Comparison of ENCODE assay signal across 8 cellular contexts in genomic region chr11:65476632-65477270, GRCh38. TPM values are rescaled to one million over a fixed set of nuclear protein-coding genes. Genes with fewer than 3 reads are reported as not detected.
DNase-seq lines count a peak whose midpoint lies in the region; ATAC-seq, FAIRE-seq and TF ChIP-seq lines count a peak whose summit lies in the region.

No MANE protein-coding gene starts in this region.

- H3K27ac ChIP-seq in KMS-11 (peak overlapping the region; percentile 92), body of pancreas (peak overlapping the region; percentile 99 to 100 (median 99)), HepG2 (ENCODE audit: extremely low read length, insufficient read depth, low read length) (peak overlapping the region; percentile 95), testis (peak overlapping the region; percentile 95 to 97)

- no peaks in the 10 kb centered on the region for H3K36me3 ChIP-seq in KMS-11 (ENCODE audit: insufficient read depth)
- no peaks in the 10 kb centered on the region for H3K36me3 ChIP-seq in body of pancreas (replicated peaks in 1 of 2; ENCODE audit: insufficient read depth in 1 of 2, low read depth in 2 of 2)
- H3K36me3 ChIP-seq in HepG2 (replicated peaks in 1 of 2; ENCODE audit: control insufficient read depth in 1 of 2, insufficient read depth in 2 of 2, low read length in 2 of 2), result no peaks in the 10 kb centered on the region
- no peaks in the 10 kb centered on the region for H3K36me3 ChIP-seq in testis (ENCODE audit: low read depth, missing control alignments)

- ATAC-seq in GM19455 (IDR thresholded peaks at IDR 0.05; ENCODE audit: unreplicated experiment) (peak; percentile 31), body of pancreas (peak; percentile 1), HepG2 (peak; percentile 50), GM19463 (IDR thresholded peaks at IDR 0.05; ENCODE audit: unreplicated experiment) (no peak)

- H2AFZ ChIP-seq in KMS-11 (ENCODE audit: low read depth), result no peak overlapping the region
- H2AFZ ChIP-seq in HepG2 (ENCODE audit: low read length), result no peak overlapping the region

- DNase-seq in AG20443 (ENCODE audit: low spot score) (peak; percentile 63), body of pancreas (peak in 3 of 4 donors; percentile 42 to 53 (median 45)), HepG2 (ENCODE audit: low spot score) (no peak), testis (no peak), globus pallidus (ENCODE audit: low spot score) (no peak)

- intact Hi-C loops in body of pancreas (cut with DNase I) (no loop called here), HepG2 (cut with micrococcal nuclease; ENCODE audit: unreplicated experiment) (loop anchor here (1.0 kb wide), 1 partner anchor 11 kb away; no protein-coding TSS in a partner anchor), testis (cut with DNase I; ENCODE audit: low total_unique reads) (no loop called here)

- TSS peak; percentile 98 for BruUV-seq in HepG2 (replicated peaks; lab: Mats Ljungman, UMichigan)

- H3K9me3 ChIP-seq in body of pancreas (no peaks in the 10 kb centered on the region), HepG2 (ENCODE audit: low read length) (no peaks in the 10 kb centered on the region), testis (no peaks in the 10 kb centered on the region)

- TF ChIP-seq EP300 in HepG2 (IDR thresholded peaks at IDR 0.05; ENCODE audit: low read depth in 2 of 2, low read length in 2 of 2) (no peak), HepG2 (CRISPR knock-in tag; IDR thresholded peaks at IDR 0.05; ENCODE audit: borderline replicate concordance) (no peak)

- in situ Hi-C loops in HepG2 (cut with HindIII; ENCODE audit: extremely low pct_ligation_motif_present, low pct_unique_long_range_greater_than_20kb), result no loop called here

- H3K27me3 ChIP-seq in KMS-11 (ENCODE audit: insufficient read depth, low read depth) (no peaks in the 10 kb centered on the region), body of pancreas (no peaks in the 10 kb centered on the region), HepG2 (ENCODE audit: control insufficient read depth in 1 of 2, insufficient read depth in 2 of 2, low read length in 2 of 2) (no peaks in the 10 kb centered on the region; a peak in 1 of 5 replicates), testis (no peaks in the 10 kb centered on the region)

- TF ChIP-seq POLR2A in body of pancreas (IDR thresholded peaks at IDR 0.05), result no peak
- peak in 1 of 2 experiments; percentile 62; a peak in 1 of 4 replicates for TF ChIP-seq POLR2A in HepG2 (IDR thresholded peaks at IDR 0.05; ENCODE audit: insufficient read depth in 1 of 2, low read depth in 2 of 2, low read length in 2 of 2)
- TF ChIP-seq POLR2A in testis (IDR thresholded peaks at IDR 0.05), result no peak

- H3K4me3 ChIP-seq in KMS-11 (IDR thresholded peaks at IDR 0.05; ENCODE audit: insufficient read depth, low read depth, low read length) (no peak overlapping the region), body of pancreas (peak overlapping the region; percentile 20 to 77), HepG2 (replicated peaks in 1 of 3; ENCODE audit: insufficient read depth in 1 of 3, low read depth in 2 of 3, low read length in 3 of 3) (peak overlapping the region; percentile 75 to 90 (median 82)), testis (peak overlapping the region; percentile 68 to 88)

- TF ChIP-seq CTCF in KMS-11 (conservative IDR thresholded peaks at IDR 0.05; ENCODE audit: low read depth, low read length) (no peak), body of pancreas (IDR thresholded peaks at IDR 0.05) (no peak), HepG2 (CRISPR knock-in tag; IDR thresholded peaks at IDR 0.05) (no peak), testis (IDR thresholded peaks at IDR 0.05) (no peak)

- 4 to 9% methylated on average over 10 to 21 of the region's 21 CpGs for WGBS in body of pancreas, 2 donors
- WGBS in HepG2 (ENCODE audit: low lambda C conversion rate), result 3% methylated on average over 12 of the region's 21 CpGs
- 6 to 7% methylated on average over 21 of the region's 21 CpGs for WGBS in testis, 2 donors

- H3K79me2 ChIP-seq in KMS-11 (ENCODE audit: insufficient read depth, low read depth), result peaks cover 24% of the 10 kb centered on the region
- H3K79me2 ChIP-seq in HepG2 (ENCODE audit: insufficient read depth, low read length), result peaks cover 18% of the 10 kb centered on the region

- no peak for FAIRE-seq in HepG2 (lab: Jason Lieb, UNC)

- POLR2A ChIA-PET in HepG2 (lab: Yijun Ruan, JAX), result interaction anchor here (0.7 to 17.5 kb wide), 17 partner anchors 15 to 380 kb away, joined by 3 to 1590 read pairs (median 5); partner anchors contain the start of genes DPF2, MALAT1, NEAT1 and VPS51

- no peak for TF ChIP-seq RAD21 in HepG2 (CRISPR knock-in tag; IDR thresholded peaks at IDR 0.05)

- H3K4me2 ChIP-seq in KMS-11 (peak overlapping the region; percentile 95), HepG2 (ENCODE audit: low read depth, low read length) (peak overlapping the region; percentile 95)

- H4K20me1 ChIP-seq in KMS-11 (ENCODE audit: insufficient read depth) (no peaks in the 10 kb centered on the region), HepG2 (ENCODE audit: insufficient read depth, low read length) (no peaks in the 10 kb centered on the region)

- peaks cover 79% of the 10 kb centered on the region for H3K4me1 ChIP-seq in KMS-11 (ENCODE audit: low read depth, poor library complexity, severe bottlenecking)
- peaks cover 52% of the 10 kb centered on the region for H3K4me1 ChIP-seq in body of pancreas
- H3K4me1 ChIP-seq in HepG2 (ENCODE audit: insufficient read depth, low read length), result peaks cover 62% of the 10 kb centered on the region
- peaks cover 53% of the 10 kb centered on the region for H3K4me1 ChIP-seq in testis

- peak overlapping the region; percentile 93 for H3K9ac ChIP-seq in KMS-11
- H3K9ac ChIP-seq in HepG2 (ENCODE audit: insufficient read depth, low read depth, low read length), result peak overlapping the region; percentile 98

- CTCF ChIA-PET in HepG2 (lab: Yijun Ruan, JAX; ENCODE audit: low intra/inter-chr PET ratio, low total read pairs), result no interaction called here

RNA-seq across cellular contexts. Expression of gene MALAT1, which starts 22.1 kb away (rescaled TPM):
- over 10,000 TPM; 10,129 to 14,092 TPM for total RNA-seq in body of pancreas
- 302 and 1,237 TPM in 2 replicates for total RNA-seq in HepG2 (2016; rRNA removed; fragmentation: Illumina TruSeq; extraction: Trizol)
- total RNA-seq in HepG2 (2016; cell fraction: cytosol; rRNA removed; fragmentation: Illumina TruSeq; extraction: Trizol; ENCODE audit: low read depth), result 281 and 317 TPM in 2 replicates
- total RNA-seq in HepG2 (2016; cell fraction: insoluble cytoplasmic fraction; rRNA removed; fragmentation: Illumina TruSeq; extraction: Trizol), result 283 and 1,071 TPM in 2 replicates
- 241 and 289 TPM in 2 replicates for total RNA-seq in HepG2 (2016; cell fraction: membrane; rRNA removed; fragmentation: Illumina TruSeq; extraction: Trizol)
- 8,751 and 9,202 TPM in 2 replicates for total RNA-seq in HepG2 (2016; cell fraction: nucleus; rRNA removed; fragmentation: Illumina TruSeq; extraction: Trizol)
- polyA plus RNA-seq in HepG2 (2011; rRNA removed), result 143 and 217 TPM in 2 replicates
- polyA plus RNA-seq in HepG2 (2011; cell fraction: cytosol; rRNA removed), result 13.0 and 14.3 TPM in 2 replicates
- 1,021 and 1,816 TPM in 2 replicates for polyA plus RNA-seq in HepG2 (2011; cell fraction: nucleus; rRNA removed)
- 177 and 330 TPM in 2 replicates for polyA plus RNA-seq in HepG2 (2012)
- polyA plus RNA-seq in HepG2 (2016; cell fraction: cytosol; fragmentation: Illumina TruSeq; extraction: Trizol; ENCODE audit: low read depth), result 1.1 and 1.4 TPM in 2 replicates
- 3.9 and 6.5 TPM in 2 replicates for polyA plus RNA-seq in HepG2 (2016; cell fraction: insoluble cytoplasmic fraction; fragmentation: Illumina TruSeq; extraction: Trizol; ENCODE audit: low read depth)
- polyA plus RNA-seq in HepG2 (2016; cell fraction: membrane; fragmentation: Illumina TruSeq; extraction: Trizol; ENCODE audit: low read depth), result 1.8 and 10.3 TPM in 2 replicates
- 153 and 182 TPM in 2 replicates for polyA plus RNA-seq in HepG2 (2016; cell fraction: nucleus; fragmentation: Illumina TruSeq; extraction: Trizol; ENCODE audit: insufficient read depth, low read depth)
- polyA minus RNA-seq in HepG2 (2011; rRNA and poly(A)+ RNA removed; ENCODE audit: low replicate concordance), result 900 and 8,115 TPM in 2 replicates
- 295 and 335 TPM in 2 replicates for polyA minus RNA-seq in HepG2 (2011; cell fraction: cytosol; rRNA and poly(A)+ RNA removed)
- polyA minus RNA-seq in HepG2 (2011; cell fraction: nucleus; rRNA and poly(A)+ RNA removed), result 13,373 and 18,071 TPM in 2 replicates
- total RNA-seq in testis, result 1,000 to 10,000 TPM; 8,109 to 9,314 TPM
- polyA plus RNA-seq in testis (ENCODE audit: insufficient read depth, low read depth, low replicate concordance), result 26.7 TPM

RNA-seq across cellular contexts. Expression of gene SCYL1, which starts 48.1 kb away (rescaled TPM):
- total RNA-seq in body of pancreas (10 to 100 TPM; 55.0 to 62.3 TPM), HepG2 (2016; rRNA removed; fragmentation: Illumina TruSeq; extraction: Trizol) (61.7 and 65.9 TPM in 2 replicates), testis (100 to 1,000 TPM; 131 to 160 TPM)
- 25.8 and 30.8 TPM in 2 replicates for total RNA-seq in HepG2 (2016; cell fraction: cytosol; rRNA removed; fragmentation: Illumina TruSeq; extraction: Trizol; ENCODE audit: low read depth)
- 61.5 and 71.8 TPM in 2 replicates for total RNA-seq in HepG2 (2016; cell fraction: insoluble cytoplasmic fraction; rRNA removed; fragmentation: Illumina TruSeq; extraction: Trizol)
- total RNA-seq in HepG2 (2016; cell fraction: membrane; rRNA removed; fragmentation: Illumina TruSeq; extraction: Trizol), result 42.4 and 48.2 TPM in 2 replicates
- 43.2 and 44.5 TPM in 2 replicates for total RNA-seq in HepG2 (2016; cell fraction: nucleus; rRNA removed; fragmentation: Illumina TruSeq; extraction: Trizol)
- polyA plus RNA-seq in HepG2 (2011; rRNA removed) (103 and 122 TPM in 2 replicates), testis (ENCODE audit: insufficient read depth, low read depth, low replicate concordance) (127 TPM)
- polyA plus RNA-seq in HepG2 (2011; cell fraction: cytosol; rRNA removed), result 86.0 and 134 TPM in 2 replicates
- polyA plus RNA-seq in HepG2 (2011; cell fraction: nucleus; rRNA removed), result 217 and 274 TPM in 2 replicates
- polyA plus RNA-seq in HepG2 (2012), result 38.8 and 49.2 TPM in 2 replicates
- polyA plus RNA-seq in HepG2 (2016; cell fraction: cytosol; fragmentation: Illumina TruSeq; extraction: Trizol; ENCODE audit: low read depth), result 18.7 and 21.2 TPM in 2 replicates
- 66.5 and 66.9 TPM in 2 replicates for polyA plus RNA-seq in HepG2 (2016; cell fraction: insoluble cytoplasmic fraction; fragmentation: Illumina TruSeq; extraction: Trizol; ENCODE audit: low read depth)
- 31.2 and 33.8 TPM in 2 replicates for polyA plus RNA-seq in HepG2 (2016; cell fraction: membrane; fragmentation: Illumina TruSeq; extraction: Trizol; ENCODE audit: low read depth)
- 90.8 and 91.5 TPM in 2 replicates for polyA plus RNA-seq in HepG2 (2016; cell fraction: nucleus; fragmentation: Illumina TruSeq; extraction: Trizol; ENCODE audit: insufficient read depth, low read depth)
- 110 and 139 TPM in 2 replicates for polyA minus RNA-seq in HepG2 (2011; rRNA and poly(A)+ RNA removed; ENCODE audit: low replicate concordance)
- polyA minus RNA-seq in HepG2 (2011; cell fraction: cytosol; rRNA and poly(A)+ RNA removed), result 43.9 and 59.3 TPM in 2 replicates
- polyA minus RNA-seq in HepG2 (2011; cell fraction: nucleus; rRNA and poly(A)+ RNA removed), result 34.2 and 36.4 TPM in 2 replicates

RNA-seq across cellular contexts. Expression of gene NEAT1, which starts 54.2 kb away (rescaled TPM):
- total RNA-seq in body of pancreas (100 to 1,000 TPM; 376 to 539 TPM), HepG2 (2016; rRNA removed; fragmentation: Illumina TruSeq; extraction: Trizol) (10.5 and 20.5 TPM in 2 replicates), testis (100 to 1,000 TPM; 230 to 243 TPM)
- total RNA-seq in HepG2 (2016; cell fraction: cytosol; rRNA removed; fragmentation: Illumina TruSeq; extraction: Trizol; ENCODE audit: low read depth), result 2.2 and 2.6 TPM in 2 replicates
- 8.4 and 21.3 TPM in 2 replicates for total RNA-seq in HepG2 (2016; cell fraction: insoluble cytoplasmic fraction; rRNA removed; fragmentation: Illumina TruSeq; extraction: Trizol)
- total RNA-seq in HepG2 (2016; cell fraction: membrane; rRNA removed; fragmentation: Illumina TruSeq; extraction: Trizol), result 7.8 and 8.3 TPM in 2 replicates
- total RNA-seq in HepG2 (2016; cell fraction: nucleus; rRNA removed; fragmentation: Illumina TruSeq; extraction: Trizol), result 196 and 220 TPM in 2 replicates
- polyA plus RNA-seq in HepG2 (2011; rRNA removed) (41.2 and 41.3 TPM in 2 replicates), testis (ENCODE audit: insufficient read depth, low read depth, low replicate concordance) (189 TPM)
- 13.0 and 13.4 TPM in 2 replicates for polyA plus RNA-seq in HepG2 (2011; cell fraction: cytosol; rRNA removed)
- 222 and 327 TPM in 2 replicates for polyA plus RNA-seq in HepG2 (2011; cell fraction: nucleus; rRNA removed)
- 288 and 371 TPM in 2 replicates for polyA plus RNA-seq in HepG2 (2012)
- 3.6 and 4.3 TPM in 2 replicates for polyA plus RNA-seq in HepG2 (2016; cell fraction: cytosol; fragmentation: Illumina TruSeq; extraction: Trizol; ENCODE audit: low read depth)
- polyA plus RNA-seq in HepG2 (2016; cell fraction: insoluble cytoplasmic fraction; fragmentation: Illumina TruSeq; extraction: Trizol; ENCODE audit: low read depth), result 54.0 and 61.1 TPM in 2 replicates
- 47.1 and 54.4 TPM in 2 replicates for polyA plus RNA-seq in HepG2 (2016; cell fraction: membrane; fragmentation: Illumina TruSeq; extraction: Trizol; ENCODE audit: low read depth)
- 577 and 628 TPM in 2 replicates for polyA plus RNA-seq in HepG2 (2016; cell fraction: nucleus; fragmentation: Illumina TruSeq; extraction: Trizol; ENCODE audit: insufficient read depth, low read depth)
- 64.6 and 225 TPM in 2 replicates for polyA minus RNA-seq in HepG2 (2011; rRNA and poly(A)+ RNA removed; ENCODE audit: low replicate concordance)
- 17.3 and 20.2 TPM in 2 replicates for polyA minus RNA-seq in HepG2 (2011; cell fraction: cytosol; rRNA and poly(A)+ RNA removed)
- 1,479 and 1,737 TPM in 2 replicates for polyA minus RNA-seq in HepG2 (2011; cell fraction: nucleus; rRNA and poly(A)+ RNA removed)

Comparison
In these comparisons a context has a peak if more than half of its experiments do, and no peak if none do; other contexts are left out.
1. DNase-seq: peak in AG20443 (single experiment) and body of pancreas (3 of 4); none in HepG2 (single experiment), testis (single experiment) and globus pallidus (single experiment).
2. Peak in every context shown above with its lines, with median percentiles within 50 percentile points of each other: H3K27ac ChIP-seq.